ENCODE assay signal across 22 cellular contexts in genomic region chr22:49926916-49927315, GRCh38. TPM values are rescaled to one million over a fixed set of nuclear protein-coding genes. Genes with fewer than 3 reads are reported as not detected.
A peak's percentile ranks its signal among the peaks of the same experiment; 100 is the strongest.
DNase-seq lines count a peak whose midpoint lies in the region; ATAC-seq and TF ChIP-seq lines count a peak whose summit lies in the region.
"Had no signal": no experiment of that assay in that cellular context is flagged by ENCODE, and none has a peak within 500 bp of the region (broad histone marks: within the 10 kb centered on the region; RNA-seq: fewer than 3 reads in every experiment).

No MANE protein-coding gene starts in this region.

- no peak for DNase-seq in activated CD8-positive, alpha-beta memory T cell treated with anti-CD3 and anti-CD28 coated beads, Interleukin-2, amount 10 ng/mL, durations not matched to agents 7 days and 5 days
- no peak for DNase-seq in activated CD8-positive, alpha-beta memory T cell treated with anti-CD3 and anti-CD28 coated beads for 24 hours
- DNase-seq in RWPE1 (ENCODE audit: low spot score) (no peak), progenitor cell of endocrine pancreas (ENCODE audit: low spot score, unreplicated experiment) (no peak), hepatocyte (ENCODE audit: low spot score) (no peak), left lung (no peak)
- DNase-seq: activated CD4-positive, alpha-beta T cell treated with anti-CD3 and anti-CD28 coated beads for 1 hour; activated T-cell treated with anti-CD3 and anti-CD28 coated beads, Interleukin-2, amount 50 U/mL, for 1 hour; anterior cingulate cortex; COR-L47; hypothalamus; mesendoderm; NCI-H1417; NCI-H774; PC-3; SJCRH30; spleen; T1000; tibial artery had no signal

- 92% methylated on average over 17 of the region's 18 CpGs for WGBS in hepatocyte (ENCODE audit: low lambda C conversion rate, missing lambda C conversion rate)

- intact Hi-C loops in left lung (cut with DNase I), result loop anchor here in 1 of 2 donors (10.0 kb wide), 2 partner anchors 58 to 132 kb away; no protein-coding TSS in a partner anchor

- no peak for ATAC-seq in activated CD8-positive, alpha-beta memory T cell treated with anti-CD3 and anti-CD28 coated beads, Interleukin-2, amount 10 ng/mL, durations not matched to agents 7 days and 5 days
- no peak for ATAC-seq in HG03045 (IDR thresholded peaks at IDR 0.05; ENCODE audit: unreplicated experiment)
- ATAC-seq in left lung, result no peak
- ATAC-seq: GM23338, PC-3 had no signal

- H3K9me3 Mint-ChIP-seq in activated CD8-positive, alpha-beta memory T cell treated with anti-CD3 and anti-CD28 coated beads, Interleukin-2, amount 10 ng/mL, durations not matched to agents 7 days and 5 days (ENCODE audit: low read depth), result no peaks in the 10 kb centered on the region
- H3K9me3 Mint-ChIP-seq in brain, result no peaks in the 10 kb centered on the region
- no peaks in the 10 kb centered on the region for H3K9me3 Mint-ChIP-seq in progenitor cell of endocrine pancreas (ENCODE audit: low read depth)
- H3K9me3 Mint-ChIP-seq: GM23338 had no signal

- H3K27ac ChIP-seq in RWPE1 (0 out of 2 replicates have a peak overlapping the region, but pooled peaks have one; percentile 9), hepatocyte (no peak overlapping the region), left lung (no peak overlapping the region)
- H3K27ac ChIP-seq: SJCRH30, tibial artery had no signal

- H3K27me3 Mint-ChIP-seq in activated CD8-positive, alpha-beta memory T cell treated with anti-CD3 and anti-CD28 coated beads, Interleukin-2, amount 10 ng/mL, durations not matched to agents 7 days and 5 days, result no peaks in the 10 kb centered on the region
- peaks cover 3% of the 10 kb centered on the region for H3K27me3 Mint-ChIP-seq in brain
- peaks cover 13% of the 10 kb centered on the region for H3K27me3 Mint-ChIP-seq in progenitor cell of endocrine pancreas

- H3K4me2 ChIP-seq in hepatocyte, result no peak overlapping the region
- H3K4me2 ChIP-seq: GM23338 had no signal

- no peaks in the 10 kb centered on the region for H3K36me3 ChIP-seq in hepatocyte (replicated peaks; ENCODE audit: insufficient read depth, low read depth)
- peaks cover 0 to 44% of the 10 kb centered on the region in 2 donors for H3K36me3 ChIP-seq in left lung
- H3K36me3 ChIP-seq: SJCRH30 had no signal

- H3K9me3 ChIP-seq in hepatocyte (ENCODE audit: low read depth) (no peaks in the 10 kb centered on the region), left lung (no peaks in the 10 kb centered on the region)
- H3K9me3 ChIP-seq: SJCRH30, spleen, tibial artery had no signal

- H3K9me2 ChIP-seq in hepatocyte (replicated peaks; ENCODE audit: insufficient read depth), result no peaks in the 10 kb centered on the region

- no peaks in the 10 kb centered on the region for H3K79me2 ChIP-seq in hepatocyte

- H3K4me1 ChIP-seq in hepatocyte (ENCODE audit: insufficient read depth), result peaks cover 5% of the 10 kb centered on the region
- peaks cover 10 to 40% of the 10 kb centered on the region in 2 donors for H3K4me1 ChIP-seq in left lung

- peaks cover 38% of the 10 kb centered on the region for H3K4me1 Mint-ChIP-seq in activated CD8-positive, alpha-beta memory T cell treated with anti-CD3 and anti-CD28 coated beads, Interleukin-2, amount 10 ng/mL, durations not matched to agents 7 days and 5 days
- peaks cover 16% of the 10 kb centered on the region for H3K4me1 Mint-ChIP-seq in brain
- no peaks in the 10 kb centered on the region for H3K4me1 Mint-ChIP-seq in progenitor cell of endocrine pancreas (ENCODE audit: low read depth)

- H2AFZ ChIP-seq in hepatocyte, result no peak overlapping the region
- H2AFZ ChIP-seq: GM23338 had no signal

- CTCF ChIA-PET in activated CD8-positive, alpha-beta memory T cell treated with anti-CD3 and anti-CD28 coated beads, Interleukin-2, amount 10 ng/mL, durations not matched to agents 7 days and 5 days (lab: Charles Lee), result interaction anchor here (1.0 to 3.5 kb wide), 3 partner anchors 67 to 159 kb away, joined by 3 to 34 read pairs (median 3); no protein-coding TSS in a partner anchor
- CTCF ChIA-PET in RWPE1 (lab: Yijun Ruan, JAX), result interaction anchor here (0.8 kb wide), 1 partner anchor 103 kb away, joined by 3 read pairs; no protein-coding TSS in a partner anchor

- H3K36me3 Mint-ChIP-seq in activated CD8-positive, alpha-beta memory T cell treated with anti-CD3 and anti-CD28 coated beads, Interleukin-2, amount 10 ng/mL, durations not matched to agents 7 days and 5 days, result peaks cover 2% of the 10 kb centered on the region
- no peaks in the 10 kb centered on the region for H3K36me3 Mint-ChIP-seq in brain
- H3K36me3 Mint-ChIP-seq in progenitor cell of endocrine pancreas (ENCODE audit: insufficient read depth), result peaks cover 4% of the 10 kb centered on the region

- POLR2A ChIA-PET in RWPE1 (lab: Yijun Ruan, JAX; ENCODE audit: low non-redundant PET), result no interaction called here

- peak overlapping the region; percentile 74 for H3K27ac Mint-ChIP-seq in activated CD8-positive, alpha-beta memory T cell treated with anti-CD3 and anti-CD28 coated beads, Interleukin-2, amount 10 ng/mL, durations not matched to agents 7 days and 5 days
- H3K27ac Mint-ChIP-seq in brain, result peak overlapping the region in 4 of 5 experiments; percentile 64 to 88 (median 70)
- peak overlapping the region; percentile 3 for H3K27ac Mint-ChIP-seq in progenitor cell of endocrine pancreas
- H3K27ac Mint-ChIP-seq: GM23338 had no signal

- H3K4me3 ChIP-seq in hepatocyte, result no peak overlapping the region
- no peak overlapping the region for H3K4me3 ChIP-seq in left lung
- H3K4me3 ChIP-seq: GM23338, SJCRH30, tibial artery had no signal

- no peaks in the 10 kb centered on the region for H4K20me1 ChIP-seq in hepatocyte (ENCODE audit: insufficient read depth, poor library complexity, severe bottlenecking)

- TF ChIP-seq CTCF in RWPE1 (conservative IDR thresholded peaks at IDR 0.05; ENCODE audit: low read depth) (no peak), brain (conservative IDR thresholded peaks at IDR 0.05) (no peak), progenitor cell of endocrine pancreas (IDR thresholded peaks at IDR 0.05; ENCODE audit: unreplicated experiment) (no peak), hepatocyte (IDR thresholded peaks at IDR 0.05; ENCODE audit: poor library complexity) (no peak), left lung (IDR thresholded peaks at IDR 0.05) (no peak)

- no peak overlapping the region for H3K4me3 Mint-ChIP-seq in activated CD8-positive, alpha-beta memory T cell treated with anti-CD3 and anti-CD28 coated beads, Interleukin-2, amount 10 ng/mL, durations not matched to agents 7 days and 5 days
- H3K4me3 Mint-ChIP-seq in brain (no peak overlapping the region), progenitor cell of endocrine pancreas (ENCODE audit: low read depth) (no peak overlapping the region)
- H3K4me3 Mint-ChIP-seq: GM23338 had no signal

- no peaks in the 10 kb centered on the region for H3K27me3 ChIP-seq in hepatocyte
- H3K27me3 ChIP-seq in left lung, result peaks cover 0 to 9% of the 10 kb centered on the region in 2 donors
- H3K27me3 ChIP-seq: SJCRH30 had no signal

RNA-seq across cellular contexts. Expression of gene CRELD2, which starts 8.5 kb away (rescaled TPM):
- 10 to 100 TPM; 43.9 to 51.2 TPM for total RNA-seq in activated CD8-positive, alpha-beta memory T cell treated with anti-CD3 and anti-CD28 coated beads, Interleukin-2, amount 10 ng/mL, durations not matched to agents 7 days and 5 days
- polyA plus RNA-seq in brain (ENCODE audit: insufficient read depth, low read depth, low replicate concordance), result 18.8 TPM
- total RNA-seq in progenitor cell of endocrine pancreas, result 42.2 and 42.4 TPM in 2 replicates
- total RNA-seq in hepatocyte, result 61.9 and 79.7 TPM in 2 replicates
- polyA plus RNA-seq in hepatocyte, result 129 and 151 TPM in 2 replicates
- 10 to 100 TPM; 59.7 to 79.7 TPM for total RNA-seq in left lung

RNA-seq across cellular contexts. Expression of gene ALG12, which starts 8.7 kb away (rescaled TPM):
- total RNA-seq in activated CD8-positive, alpha-beta memory T cell treated with anti-CD3 and anti-CD28 coated beads, Interleukin-2, amount 10 ng/mL, durations not matched to agents 7 days and 5 days, result 10 to 100 TPM; 16.8 to 18.8 TPM
- polyA plus RNA-seq in brain (ENCODE audit: insufficient read depth, low read depth, low replicate concordance), result 10.8 TPM
- 22.0 and 25.7 TPM in 2 replicates for total RNA-seq in progenitor cell of endocrine pancreas
- 22.4 and 30.8 TPM in 2 replicates for total RNA-seq in hepatocyte
- polyA plus RNA-seq in hepatocyte, result 62.6 and 69.6 TPM in 2 replicates
- 10 to 100 TPM; 29.4 to 35.2 TPM for total RNA-seq in left lung

RNA-seq across cellular contexts. Expression of gene PIM3, which starts 33.7 kb away (rescaled TPM):
- 10 to 100 TPM; 53.4 to 79.7 TPM for total RNA-seq in activated CD8-positive, alpha-beta memory T cell treated with anti-CD3 and anti-CD28 coated beads, Interleukin-2, amount 10 ng/mL, durations not matched to agents 7 days and 5 days
- polyA plus RNA-seq in brain (ENCODE audit: insufficient read depth, low read depth, low replicate concordance), result 49.4 TPM
- 17.4 and 19.0 TPM in 2 replicates for total RNA-seq in progenitor cell of endocrine pancreas
- total RNA-seq in hepatocyte, result 71.8 and 81.1 TPM in 2 replicates
- 131 and 138 TPM in 2 replicates for polyA plus RNA-seq in hepatocyte
- 100 to 1,000 TPM in 1 of 2 donors, 10 to 100 TPM in 1; 80.6 to 129 TPM for total RNA-seq in left lung

Comparison
In these comparisons a context has a peak if more than half of its experiments do, and no peak if none do; other contexts are left out.
1. H3K27ac Mint-ChIP-seq: peak in every context shown above with its lines; median percentile 74 in activated CD8-positive, alpha-beta memory T cell treated with anti-CD3 and anti-CD28 coated beads, Interleukin-2, amount 10 ng/mL, durations not matched to agents 7 days and 5 days; 70 in brain; 3 in progenitor cell of endocrine pancreas.